8 cellular contexts compared by ENCODE assay signal in genomic region chr1:10960954-10961833, GRCh38. TPM values are rescaled to one million over a fixed set of nuclear protein-coding genes. Genes with fewer than 3 reads are reported as not detected.
DNase-seq lines count a peak whose midpoint lies in the region; ATAC-seq and TF ChIP-seq lines count a peak whose summit lies in the region.

No MANE protein-coding gene starts in this region.

- H3K23ac ChIP-seq in H9 (ENCODE audit: insufficient read length, low read depth, low read length): no peak overlapping the region

- H3K27ac ChIP-seq in CD4-positive, CD25-positive, alpha-beta regulatory T cell (ENCODE audit: insufficient read depth, low read length, poor library complexity, severe bottlenecking): no peak overlapping the region
- H3K27ac ChIP-seq in H9 (ENCODE audit: insufficient read length, low read depth, low read length): no peak overlapping the region

- no peak overlapping the region for H2AK5ac ChIP-seq in H9 (ENCODE audit: insufficient read length, low read length)

- no peak overlapping the region for H4K5ac ChIP-seq in H9 (ENCODE audit: insufficient read length, low read depth, low read length)

- H3K4me3 Mint-ChIP-seq in CD4-positive, CD25-positive, alpha-beta regulatory T cell: no peak overlapping the region
- peak overlapping the region; percentile 27 to 51; a peak in 3 of 5 replicates for H3K4me3 Mint-ChIP-seq in H9

- H3K4ac ChIP-seq in H9 (ENCODE audit: low read depth, low read length): no peak overlapping the region

- TF ChIP-seq CTCF in H9 (conservative IDR thresholded peaks at IDR 0.05): peak; percentile 93

- H3K14ac ChIP-seq in H9 (ENCODE audit: insufficient read depth, low read length): peak overlapping the region; percentile 76; the same call in 1 of the 2 replicates

- no peak overlapping the region for H3K4me3 ChIP-seq in CD4-positive, CD25-positive, alpha-beta regulatory T cell (ENCODE audit: low read depth, low read length)

- no peaks in the 10 kb centered on the region for H3K9me3 ChIP-seq in CD4-positive, CD25-positive, alpha-beta regulatory T cell (ENCODE audit: control insufficient read depth in 2 of 2, low read length in 2 of 2)
- no peaks in the 10 kb centered on the region for H3K9me3 ChIP-seq in H9 (ENCODE audit: control insufficient read depth, low read depth, low read length)

- H3K79me1 ChIP-seq in H9 (ENCODE audit: insufficient read depth, low read depth, low read length, poor library complexity, severe bottlenecking): no peaks in the 10 kb centered on the region

- peak; percentile 65 to 73 for ATAC-seq in CD4-positive, CD25-positive, alpha-beta regulatory T cell (ENCODE audit: low read depth in 2 of 2)
- ATAC-seq in activated CD4-positive, CD25-positive, alpha-beta regulatory T cell treated with anti-CD3 and anti-CD28 coated beads, Interleukin-2, amount 50 U/mL, for 24 hours: peak; percentile 67 to 78
- no peak for ATAC-seq in GM21390 (IDR thresholded peaks at IDR 0.05; ENCODE audit: unreplicated experiment)

- no peaks in the 10 kb centered on the region for H3K23me2 ChIP-seq in H9 (ENCODE audit: insufficient read length, low read depth, low read length, poor library complexity, severe bottlenecking)

- H3K9me3 Mint-ChIP-seq in CD4-positive, CD25-positive, alpha-beta regulatory T cell: no peaks in the 10 kb centered on the region
- peaks cover 0 to 1% of the 10 kb centered on the region in 2 experiments; a peak in 1 of 5 replicates for H3K9me3 Mint-ChIP-seq in H9

- H2BK5ac ChIP-seq in H9 (ENCODE audit: insufficient read length, low read length): no peak overlapping the region

- H2BK15ac ChIP-seq in H9 (ENCODE audit: low read depth, low read length): no peak overlapping the region

- no peak overlapping the region for H2BK12ac ChIP-seq in H9 (ENCODE audit: insufficient read length, low read depth, low read length)

- no peak overlapping the region for H3K56ac ChIP-seq in H9 (ENCODE audit: insufficient read length, low read depth, low read length)

- H2BK120ac ChIP-seq in H9 (ENCODE audit: low read depth, low read length, poor library complexity, severe bottlenecking): no peak overlapping the region

- peak overlapping the region; percentile 31 for H3K4me2 ChIP-seq in H9 (ENCODE audit: insufficient read depth, insufficient read length, low read length)

- H3K4me1 ChIP-seq in CD4-positive, CD25-positive, alpha-beta regulatory T cell (ENCODE audit: control insufficient read depth, insufficient read depth, low read length, poor library complexity, severe bottlenecking): peaks cover 6% of the 10 kb centered on the region
- peaks cover 6% of the 10 kb centered on the region; the same call in 1 of the 2 replicates for H3K4me1 ChIP-seq in H9 (ENCODE audit: insufficient read depth, low read length)

- H3K27ac Mint-ChIP-seq in CD4-positive, CD25-positive, alpha-beta regulatory T cell: no peak overlapping the region
- no peak overlapping the region; a peak in 1 of 7 replicates for H3K27ac Mint-ChIP-seq in H9

- H3K27me3 ChIP-seq in CD4-positive, CD25-positive, alpha-beta regulatory T cell (ENCODE audit: control insufficient read depth, insufficient read depth, low read length): no peaks in the 10 kb centered on the region
- no peaks in the 10 kb centered on the region for H3K27me3 ChIP-seq in H9 (ENCODE audit: insufficient read depth, low read length)

- no peak overlapping the region for H2BK20ac ChIP-seq in H9 (ENCODE audit: low read depth, low read length, poor library complexity, severe bottlenecking)

- H4K20me1 ChIP-seq in H9 (ENCODE audit: control insufficient read depth, insufficient read depth, insufficient read length): no peaks in the 10 kb centered on the region

- WGBS in H9 (ENCODE audit: extremely low coverage, insufficient read length, low lambda C conversion rate): no CpG with 5 or more reads among the region's 30 CpGs

- H3K36me3 ChIP-seq in CD4-positive, CD25-positive, alpha-beta regulatory T cell (ENCODE audit: control insufficient read depth, insufficient read depth, low read length): no peaks in the 10 kb centered on the region

- peak; percentile 54 to 71 (median 67) for DNase-seq in CD4-positive, CD25-positive, alpha-beta regulatory T cell
- DNase-seq in H9: peak; percentile 95
- DNase-seq in NCI-H2171 treated with DMSO at 0.1 percent for 48 hours (lab: John Stamatoyannopoulos, UW): peak; percentile 61
- peak; percentile 73 for DNase-seq in cerebellar cortex (ENCODE audit: low spot score)
- DNase-seq in left kidney (ENCODE audit: low read depth, low spot score): peak; percentile 91
- DNase-seq in stimulated activated CD4-positive, alpha-beta T cell treated with anti-CD3 and anti-CD28 coated beads, Interleukin-4, amount 100 ng/mL, for 24 hours: peak; percentile 85

- no peaks in the 10 kb centered on the region for H3K36me3 Mint-ChIP-seq in CD4-positive, CD25-positive, alpha-beta regulatory T cell
- H3K36me3 Mint-ChIP-seq in H9 (ENCODE audit: insufficient read depth in 1 of 3, low read depth in 3 of 3): no peaks in the 10 kb centered on the region

- peaks cover 0 to 13% (median 4%) of the 10 kb centered on the region in 4 donors for H3K4me1 Mint-ChIP-seq in CD4-positive, CD25-positive, alpha-beta regulatory T cell
- H3K4me1 Mint-ChIP-seq in H9: peaks cover 36 to 54% of the 10 kb centered on the region in 2 experiments

- no peak overlapping the region for H4K8ac ChIP-seq in H9 (replicated peaks; ENCODE audit: insufficient read length, low read depth, low read length)

- H4K91ac ChIP-seq in H9 (ENCODE audit: insufficient read length, low read depth, low read length): no peak overlapping the region

- H3K9ac ChIP-seq in H9 (ENCODE audit: extremely low read depth, insufficient read length, low read length): no peak overlapping the region

- peaks cover 20% of the 10 kb centered on the region for H3K27me3 Mint-ChIP-seq in CD4-positive, CD25-positive, alpha-beta regulatory T cell
- peaks cover 37% of the 10 kb centered on the region for H3K27me3 Mint-ChIP-seq in H9 (ENCODE audit: low read depth)

- no peak overlapping the region for H3T11ph ChIP-seq in H9 (ENCODE audit: low read length)

- H3K18ac ChIP-seq in H9 (ENCODE audit: insufficient read length, low read depth, low read length): peak overlapping the region; percentile 65

- no peak overlapping the region for H2AFZ ChIP-seq in H9 (ENCODE audit: low read length)

- H3K79me2 ChIP-seq in H9 (ENCODE audit: insufficient read depth, low read length): no peaks in the 10 kb centered on the region

RNA-seq across cellular contexts. Expression of gene TARDBP, which starts 51.3 kb away (rescaled TPM):
- 132 TPM for total RNA-seq in CD4-positive, CD25-positive, alpha-beta regulatory T cell
- polyA plus RNA-seq in CD4-positive, CD25-positive, alpha-beta regulatory T cell: 10 to 100 TPM; 65.1 to 91.9 (median 74.8) TPM
- total RNA-seq in H9 (2021): 207 and 209 TPM in 2 replicates

Comparison
In these comparisons a context has a peak if more than half of its experiments do, and no peak if none do; other contexts are left out.
1. H3K4me3 Mint-ChIP-seq: peak in H9 (2 of 2); none in CD4-positive, CD25-positive, alpha-beta regulatory T cell (0 of 4).
2. Peak in every context shown above with its lines, with median percentiles within 50 percentile points of each other: DNase-seq.